In genomic region chr20:44600758-44601562, GRCh38 we compare ENCODE assay signal across 1 cellular context.
TF ChIP-seq lines count a peak whose summit lies in the region.

No MANE protein-coding gene starts in this region.

TF ChIP-seq in HepG2, 621 proteins besides CTCF, POLR2A, EP300 and RAD21:
- TF ChIP-seq ADNP (CRISPR knock-in tag; IDR thresholded peaks at IDR 0.05) (no peak), EED (CRISPR knock-in tag; IDR thresholded peaks at IDR 0.05) (peak; percentile 47; the same call in 1 of the 2 replicates), ZNF619 (CRISPR knock-in tag; IDR thresholded peaks at IDR 0.05) (0 out of 2 replicates have a peak, but pooled peaks have one; percentile 33), ZMYM3 (CRISPR knock-in tag; IDR thresholded peaks at IDR 0.05) (0 out of 2 replicates have a peak, but pooled peaks have one; percentile 47), ZNF292 (CRISPR knock-in tag; IDR thresholded peaks at IDR 0.05; ENCODE audit: borderline replicate concordance, low read depth) (0 out of 2 replicates have a peak, but pooled peaks have one; percentile 22), ZNF687 (CRISPR knock-in tag; IDR thresholded peaks at IDR 0.05) (peak; percentile 37; the same call in 1 of the 2 replicates), ZNF839 (CRISPR knock-in tag; IDR thresholded peaks at IDR 0.05; ENCODE audit: borderline replicate concordance) (0 out of 2 replicates have a peak, but pooled peaks have one; percentile 33), HNRNPLL (IDR thresholded peaks at IDR 0.05; ENCODE audit: low read depth, low read length, poor library complexity, severe bottlenecking) (peak; percentile 19), ZKSCAN8 (CRISPR knock-in tag; IDR thresholded peaks at IDR 0.05; ENCODE audit: borderline replicate concordance) (no peak), FOXO1 (CRISPR knock-in tag; IDR thresholded peaks at IDR 0.05) (no peak), NR0B2 (CRISPR knock-in tag; IDR thresholded peaks at IDR 0.05) (0 out of 2 replicates have a peak, but pooled peaks have one; percentile 33), MTF2 (CRISPR knock-in tag; IDR thresholded peaks at IDR 0.05; ENCODE audit: borderline replicate concordance) (no peak), ELF1 (CRISPR knock-in tag; IDR thresholded peaks at IDR 0.05) (0 out of 2 replicates have a peak, but pooled peaks have one; percentile 14)
- TF ChIP-seq, protein P1, sequence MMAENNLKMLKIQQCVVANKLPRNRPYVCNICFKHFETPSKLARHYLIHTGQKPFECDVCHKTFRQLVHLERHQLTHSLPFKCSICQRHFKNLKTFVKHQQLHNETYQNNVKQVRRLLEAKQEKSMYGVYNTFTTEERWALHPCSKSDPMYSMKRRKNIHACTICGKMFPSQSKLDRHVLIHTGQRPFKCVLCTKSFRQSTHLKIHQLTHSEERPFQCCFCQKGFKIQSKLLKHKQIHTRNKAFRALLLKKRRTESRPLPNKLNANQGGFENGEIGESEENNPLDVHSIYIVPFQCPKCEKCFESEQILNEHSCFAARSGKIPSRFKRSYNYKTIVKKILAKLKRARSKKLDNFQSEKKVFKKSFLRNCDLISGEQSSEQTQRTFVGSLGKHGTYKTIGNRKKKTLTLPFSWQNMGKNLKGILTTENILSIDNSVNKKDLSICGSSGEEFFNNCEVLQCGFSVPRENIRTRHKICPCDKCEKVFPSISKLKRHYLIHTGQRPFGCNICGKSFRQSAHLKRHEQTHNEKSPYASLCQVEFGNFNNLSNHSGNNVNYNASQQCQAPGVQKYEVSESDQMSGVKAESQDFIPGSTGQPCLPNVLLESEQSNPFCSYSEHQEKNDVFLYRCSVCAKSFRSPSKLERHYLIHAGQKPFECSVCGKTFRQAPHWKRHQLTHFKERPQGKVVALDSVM (CRISPR knock-in tag; IDR thresholded peaks at IDR 0.05): peak; percentile 86
